ENCODE assay signal across 20 cellular contexts in genomic region chr1:243234978-243235657, GRCh38. TPM values are rescaled to one million over a fixed set of nuclear protein-coding genes. Genes with fewer than 3 reads are reported as not detected.
DNase-seq lines count a peak whose midpoint lies in the region; ATAC-seq, FAIRE-seq and TF ChIP-seq lines count a peak whose summit lies in the region.
"Had no signal": no experiment of that assay in that cellular context is flagged by ENCODE, and none has a peak within 500 bp of the region (broad histone marks: within the 10 kb centered on the region; RNA-seq: fewer than 3 reads in every experiment).

No MANE protein-coding gene starts in this region.

- H3K9me3 ChIP-seq in gastroesophageal sphincter (peaks cover 0 to 22% (median 5%) of the 10 kb centered on the region in 3 donors), small intestine (ENCODE audit: control insufficient read depth, low read depth) (no peaks in the 10 kb centered on the region)

- no peaks in the 10 kb centered on the region for H3K27me3 ChIP-seq in gastroesophageal sphincter
- no peaks in the 10 kb centered on the region for H3K27me3 ChIP-seq in small intestine (ENCODE audit: control insufficient read depth in 2 of 2, insufficient read depth in 2 of 2, low read length in 2 of 2)
- H3K27me3 ChIP-seq: BLaER1 had no signal

- CTCF ChIA-PET in activated CD4-positive, alpha-beta T cell treated with anti-CD3 and anti-CD28 coated beads for 36 hours (lab: Charles Lee), result interaction anchor here (0.6 to 1.0 kb wide), 2 partner anchors 12 to 109 kb away, joined by 4 to 5 read pairs; no protein-coding TSS in a partner anchor

- H3K4me3 ChIP-seq in gastroesophageal sphincter, result no peak overlapping the region
- no peak overlapping the region for H3K4me3 ChIP-seq in small intestine (ENCODE audit: low read depth in 1 of 2, low read length in 2 of 2)
- H3K4me3 ChIP-seq: BLaER1, mucosa of descending colon had no signal

- no peak for DNase-seq in D721Med (ENCODE audit: insufficient read length, low spot score)
- peak; percentile 92 for DNase-seq in NCI-H1694 treated with DMSO at 0.1 percent for 48 hours (lab: John Stamatoyannopoulos, UW)
- DNase-seq in dermis microvascular lymphatic vessel endothelial cell (ENCODE audit: low read depth in 2 of 2), result peak; percentile 64 to 81
- DNase-seq in myocyte (ENCODE audit: low read depth), result peak; percentile 64
- DNase-seq in activated CD4-positive, alpha-beta T cell treated with anti-CD3 and anti-CD28 coated beads for 36 hours, result no peak
- DNase-seq in small intestine, result no peak
- DNase-seq: activated CD4-positive, alpha-beta T cell treated with anti-CD3 and anti-CD28 coated beads for 1 hour; immature natural killer cell; mucosa of descending colon; NCI-H1048; NCI-H510A; OCI-M1; stimulated activated CD4-positive, alpha-beta T cell treated with anti-CD3 and anti-CD28 coated beads, Interleukin-2, amount 100 ng/mL, for 24 hours; stimulated activated CD8-positive, alpha-beta memory T cell treated with anti-CD3 and anti-CD28 coated beads, Interleukin-4, amount 100 ng/mL, for 48 hours had no signal

- H3K27me3 Mint-ChIP-seq in activated CD4-positive, alpha-beta T cell treated with anti-CD3 and anti-CD28 coated beads for 36 hours, result no peaks in the 10 kb centered on the region
- H3K27me3 Mint-ChIP-seq: activated naive CD8-positive, alpha-beta T cell; type B pancreatic cell had no signal

- H3K4me1 Mint-ChIP-seq in activated CD4-positive, alpha-beta T cell treated with anti-CD3 and anti-CD28 coated beads for 36 hours, result peaks cover 12% of the 10 kb centered on the region

- no peak for TF ChIP-seq POLR2A in gastroesophageal sphincter (IDR thresholded peaks at IDR 0.05)

- no peak for ATAC-seq in activated CD4-positive, alpha-beta T cell treated with anti-CD3 and anti-CD28 coated beads for 36 hours
- ATAC-seq in gastroesophageal sphincter (no peak), GM18867 (IDR thresholded peaks at IDR 0.05; ENCODE audit: unreplicated experiment) (no peak)
- ATAC-seq: HepG2, mucosa of descending colon had no signal

- peaks cover 51% of the 10 kb centered on the region for H3K36me3 Mint-ChIP-seq in activated CD4-positive, alpha-beta T cell treated with anti-CD3 and anti-CD28 coated beads for 36 hours (ENCODE audit: low read depth)

- POLR2A ChIA-PET in activated CD4-positive, alpha-beta T cell treated with anti-CD3 and anti-CD28 coated beads for 36 hours (lab: Charles Lee), result no interaction called here

- 43 to 66% methylated on average over 4 of the region's 4 CpGs for WGBS in gastroesophageal sphincter (ENCODE audit: low coverage in 1 of 2), 2 donors
- 66 to 87% (median 80%) methylated on average over 4 of the region's 4 CpGs for WGBS in small intestine, 3 donors

- H3K27ac ChIP-seq in gastroesophageal sphincter (no peak overlapping the region), small intestine (ENCODE audit: low read depth in 1 of 2, low read length in 1 of 2) (no peak overlapping the region)
- H3K27ac ChIP-seq: BLaER1 had no signal

- H3K36me3 ChIP-seq in gastroesophageal sphincter (peaks cover 0 to 7% of the 10 kb centered on the region in 2 donors), small intestine (ENCODE audit: control insufficient read depth in 2 of 2, insufficient read depth in 2 of 2, low read length in 2 of 2) (peaks cover 2% of the 10 kb centered on the region in 2 donors)

- no peak for TF ChIP-seq EP300 in gastroesophageal sphincter (IDR thresholded peaks at IDR 0.05)

- H3K4me3 Mint-ChIP-seq in activated CD4-positive, alpha-beta T cell treated with anti-CD3 and anti-CD28 coated beads for 36 hours, result no peak overlapping the region
- H3K4me3 Mint-ChIP-seq: activated naive CD8-positive, alpha-beta T cell; immature natural killer cell; type B pancreatic cell had no signal

- TF ChIP-seq CTCF in D721Med (IDR thresholded peaks at IDR 0.05; ENCODE audit: insufficient read depth, missing control alignments) (no peak), gastroesophageal sphincter (IDR thresholded peaks at IDR 0.05) (no peak)

- FAIRE-seq in D721Med (lab: Jason Lieb, UNC), result peak; percentile 29
- no peak for FAIRE-seq in small intestine (lab: Jason Lieb, UNC)
- FAIRE-seq: HepG2 had no signal

- H3K4me1 ChIP-seq in gastroesophageal sphincter, result peaks cover 9 to 39% (median 17%) of the 10 kb centered on the region in 3 donors
- H3K4me1 ChIP-seq in small intestine (ENCODE audit: control insufficient read depth in 2 of 2, insufficient read depth in 1 of 2, low read depth in 1 of 2, low read length in 1 of 2), result no peaks in the 10 kb centered on the region
- H3K4me1 ChIP-seq: BLaER1 had no signal

- H3K27ac Mint-ChIP-seq in activated CD4-positive, alpha-beta T cell treated with anti-CD3 and anti-CD28 coated beads for 36 hours, result no peak overlapping the region
- H3K27ac Mint-ChIP-seq: activated naive CD8-positive, alpha-beta T cell; immature natural killer cell; type B pancreatic cell had no signal

- intact Hi-C loops in activated CD4-positive, alpha-beta T cell treated with anti-CD3 and anti-CD28 coated beads for 36 hours (cut with DNase I, micrococcal nuclease), result no loop called here

- H3K9me3 Mint-ChIP-seq in activated CD4-positive, alpha-beta T cell treated with anti-CD3 and anti-CD28 coated beads for 36 hours (ENCODE audit: low read depth), result peaks cover 19% of the 10 kb centered on the region

RNA-seq across cellular contexts. Expression of gene CEP170, which starts 20.0 kb away (rescaled TPM):
- total RNA-seq in dermis microvascular lymphatic vessel endothelial cell (70.6 and 99.4 TPM in 2 replicates), myocyte (92.2 and 145 TPM in 2 replicates), gastroesophageal sphincter (10 to 100 TPM; 33.1 to 53.5 (median 41.6) TPM)
- 26.8 TPM for polyA plus RNA-seq in myocyte (2012)
- total RNA-seq in activated CD4-positive, alpha-beta T cell treated with anti-CD3 and anti-CD28 coated beads for 36 hours, result 10 to 100 TPM; 54.5 to 56.7 TPM
- polyA plus RNA-seq in small intestine, result 1 to 10 TPM; 1.1 to 6.5 (median 3.0) TPM

RNA-seq across cellular contexts. Expression of gene SDCCAG8, which starts 20.7 kb away (rescaled TPM):
- total RNA-seq in dermis microvascular lymphatic vessel endothelial cell, result 21.4 and 22.5 TPM in 2 replicates
- 29.4 and 30.9 TPM in 2 replicates for total RNA-seq in myocyte
- 20.1 TPM for polyA plus RNA-seq in myocyte (2012)
- 10 to 100 TPM; 26.4 to 26.5 TPM for total RNA-seq in activated CD4-positive, alpha-beta T cell treated with anti-CD3 and anti-CD28 coated beads for 36 hours
- 10 to 100 TPM; 30.2 to 46.4 (median 36.7) TPM for total RNA-seq in gastroesophageal sphincter
- polyA plus RNA-seq in small intestine, result 10 to 100 TPM; 19.2 to 26.5 (median 20.8) TPM

Comparison
In these comparisons a context has a peak if more than half of its experiments do, and no peak if none do; other contexts are left out.
1. DNase-seq: peak in NCI-H1694 treated with DMSO at 0.1 percent for 48 hours (single experiment), dermis microvascular lymphatic vessel endothelial cell (2 of 2) and myocyte (single experiment); none in D721Med (single experiment), activated CD4-positive, alpha-beta T cell treated with anti-CD3 and anti-CD28 coated beads for 36 hours (single experiment) and small intestine (single experiment).